Comparison of ENCODE assay signal across 8 cellular contexts in the genomic region with DNA sequence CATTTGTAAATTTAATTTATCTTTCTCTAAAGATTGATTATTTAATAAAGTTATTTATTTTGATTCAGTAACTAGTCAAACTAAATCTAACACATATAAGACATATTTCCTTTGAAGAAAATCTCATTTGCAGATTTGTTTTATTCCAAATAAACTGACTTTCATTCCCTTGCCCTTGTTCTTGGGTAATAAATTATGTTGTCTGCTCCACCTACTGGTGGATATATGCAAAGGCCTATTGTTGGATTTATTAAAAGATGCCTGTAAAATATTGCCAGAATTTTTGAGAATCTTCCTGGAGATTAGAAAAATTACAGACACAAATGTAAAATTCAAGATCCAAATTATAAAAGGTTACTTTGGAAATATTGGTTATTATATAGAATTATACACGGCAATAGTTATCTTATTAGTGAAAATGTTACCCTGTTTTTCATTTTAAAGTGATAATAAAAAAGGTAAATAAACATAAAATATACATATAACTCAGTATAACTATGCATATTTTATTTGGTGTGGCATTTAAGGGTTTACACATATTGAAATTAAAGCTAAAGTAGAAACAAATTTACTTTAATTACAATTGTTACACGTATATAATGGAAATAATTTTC.
DNase-seq lines count a peak whose midpoint lies in the region; ATAC-seq, FAIRE-seq and TF ChIP-seq lines count a peak whose summit lies in the region.

No MANE protein-coding gene starts in this region.

- FAIRE-seq in frontal cortex (lab: Jason Lieb, UNC): peak; percentile 94

- peak; percentile 73 for TF ChIP-seq CTCF in LNCaP clone FGC (IDR thresholded peaks at IDR 0.05; ENCODE audit: control insufficient read depth, extremely low read depth, insufficient read depth)
- TF ChIP-seq CTCF in type B pancreatic cell (conservative IDR thresholded peaks at IDR 0.05): peak; percentile 93
- no peak for TF ChIP-seq CTCF in natural killer cell (IDR thresholded peaks at IDR 0.05)

- H3K4me3 Mint-ChIP-seq in type B pancreatic cell (no peak overlapping the region), natural killer cell (no peak overlapping the region)

- intact Hi-C loops in natural killer cell (cut with micrococcal nuclease): no loop called here

- H3K9me3 Mint-ChIP-seq in type B pancreatic cell (no peaks in the 10 kb centered on the region), natural killer cell (no peaks in the 10 kb centered on the region)

- no peak overlapping the region for H3K4me3 ChIP-seq in LNCaP clone FGC (ENCODE audit: low read depth, low read length)

- peak; percentile 61; the same call in 1 of the 3 replicates for ATAC-seq in SK-N-SH treated with all-trans-retinoic acid at 6 μM for 48 hours
- ATAC-seq in GM18519 (IDR thresholded peaks at IDR 0.05; ENCODE audit: low FRiP score, unreplicated experiment): no peak
- no peak for ATAC-seq in natural killer cell

- H3K27ac Mint-ChIP-seq in type B pancreatic cell (no peak overlapping the region), natural killer cell (no peak overlapping the region)

- H3K27me3 Mint-ChIP-seq in type B pancreatic cell: no peaks in the 10 kb centered on the region
- H3K27me3 Mint-ChIP-seq in natural killer cell (ENCODE audit: low read depth in 2 of 2): no peaks in the 10 kb centered on the region

- DNase-seq in NOMO-1 treated with DMSO at 0.1 percent for 48 hours (lab: John Stamatoyannopoulos, UW; ENCODE audit: unreplicated experiment): peak; percentile 34
- no peak for DNase-seq in NOMO-1 treated with dmso at 0.1 percent for 144 hours (lab: John Stamatoyannopoulos, UW; ENCODE audit: unreplicated experiment)
- no peak for DNase-seq in LNCaP clone FGC (ENCODE audit: low read depth)
- DNase-seq in frontal cortex (ENCODE audit: low spot score in 2 of 2): peak in 1 of 2 donors; percentile 6
- no peak for DNase-seq in type B pancreatic cell (ENCODE audit: extremely low spot score, unreplicated experiment)
- no peak for DNase-seq in natural killer cell

- H3K36me3 Mint-ChIP-seq in type B pancreatic cell: no peaks in the 10 kb centered on the region
- H3K36me3 Mint-ChIP-seq in natural killer cell: no peaks in the 10 kb centered on the region

- H3K4me1 Mint-ChIP-seq in type B pancreatic cell (ENCODE audit: unreplicated experiment) (no peaks in the 10 kb centered on the region), natural killer cell (no peaks in the 10 kb centered on the region)

TF ChIP-seq in SK-N-SH treated with all-trans-retinoic acid at 6 μM for 48 hours, 23 proteins besides CTCF, POLR2A, EP300 and RAD21:
- TF ChIP-seq TOX (CRISPR knock-in tag; IDR thresholded peaks at IDR 0.05; ENCODE audit: borderline replicate concordance) (no peak), ZFP30 (CRISPR knock-in tag; IDR thresholded peaks at IDR 0.05) (no peak), RARB (CRISPR knock-in tag; IDR thresholded peaks at IDR 0.05) (no peak), GLIS3 (CRISPR knock-in tag; IDR thresholded peaks at IDR 0.05) (no peak), ISL1 (CRISPR knock-in tag; IDR thresholded peaks at IDR 0.05) (no peak), ARNTL (CRISPR knock-in tag; IDR thresholded peaks at IDR 0.05; ENCODE audit: borderline replicate concordance, low read depth) (no peak), ZNF8 (CRISPR knock-in tag; IDR thresholded peaks at IDR 0.05) (no peak), ZNF70 (CRISPR knock-in tag; IDR thresholded peaks at IDR 0.05) (no peak), CSDC2 (CRISPR knock-in tag; IDR thresholded peaks at IDR 0.05) (no peak), ZC3H10 (CRISPR knock-in tag; IDR thresholded peaks at IDR 0.05) (no peak), PPARA (CRISPR knock-in tag; IDR thresholded peaks at IDR 0.05; ENCODE audit: borderline replicate concordance) (no peak), ZNF565 (CRISPR knock-in tag; conservative IDR thresholded peaks at IDR 0.05; ENCODE audit: low read depth) (no peak), BACH2 (CRISPR knock-in tag; IDR thresholded peaks at IDR 0.05; ENCODE audit: borderline replicate concordance) (no peak), OSR1 (CRISPR knock-in tag; IDR thresholded peaks at IDR 0.05) (no peak; the same call in 1 of the 2 replicates), ESRRG (CRISPR knock-in tag; IDR thresholded peaks at IDR 0.05) (no peak)
- TF ChIP-seq, protein P1, sequence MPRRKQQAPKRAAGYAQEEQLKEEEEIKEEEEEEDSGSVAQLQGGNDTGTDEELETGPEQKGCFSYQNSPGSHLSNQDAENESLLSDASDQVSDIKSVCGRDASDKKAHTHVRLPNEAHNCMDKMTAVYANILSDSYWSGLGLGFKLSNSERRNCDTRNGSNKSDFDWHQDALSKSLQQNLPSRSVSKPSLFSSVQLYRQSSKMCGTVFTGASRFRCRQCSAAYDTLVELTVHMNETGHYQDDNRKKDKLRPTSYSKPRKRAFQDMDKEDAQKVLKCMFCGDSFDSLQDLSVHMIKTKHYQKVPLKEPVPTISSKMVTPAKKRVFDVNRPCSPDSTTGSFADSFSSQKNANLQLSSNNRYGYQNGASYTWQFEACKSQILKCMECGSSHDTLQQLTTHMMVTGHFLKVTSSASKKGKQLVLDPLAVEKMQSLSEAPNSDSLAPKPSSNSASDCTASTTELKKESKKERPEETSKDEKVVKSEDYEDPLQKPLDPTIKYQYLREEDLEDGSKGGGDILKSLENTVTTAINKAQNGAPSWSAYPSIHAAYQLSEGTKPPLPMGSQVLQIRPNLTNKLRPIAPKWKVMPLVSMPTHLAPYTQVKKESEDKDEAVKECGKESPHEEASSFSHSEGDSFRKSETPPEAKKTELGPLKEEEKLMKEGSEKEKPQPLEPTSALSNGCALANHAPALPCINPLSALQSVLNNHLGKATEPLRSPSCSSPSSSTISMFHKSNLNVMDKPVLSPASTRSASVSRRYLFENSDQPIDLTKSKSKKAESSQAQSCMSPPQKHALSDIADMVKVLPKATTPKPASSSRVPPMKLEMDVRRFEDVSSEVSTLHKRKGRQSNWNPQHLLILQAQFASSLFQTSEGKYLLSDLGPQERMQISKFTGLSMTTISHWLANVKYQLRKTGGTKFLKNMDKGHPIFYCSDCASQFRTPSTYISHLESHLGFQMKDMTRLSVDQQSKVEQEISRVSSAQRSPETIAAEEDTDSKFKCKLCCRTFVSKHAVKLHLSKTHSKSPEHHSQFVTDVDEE (CRISPR knock-in tag; IDR thresholded peaks at IDR 0.05): no peak
- TF ChIP-seq, protein P2, sequence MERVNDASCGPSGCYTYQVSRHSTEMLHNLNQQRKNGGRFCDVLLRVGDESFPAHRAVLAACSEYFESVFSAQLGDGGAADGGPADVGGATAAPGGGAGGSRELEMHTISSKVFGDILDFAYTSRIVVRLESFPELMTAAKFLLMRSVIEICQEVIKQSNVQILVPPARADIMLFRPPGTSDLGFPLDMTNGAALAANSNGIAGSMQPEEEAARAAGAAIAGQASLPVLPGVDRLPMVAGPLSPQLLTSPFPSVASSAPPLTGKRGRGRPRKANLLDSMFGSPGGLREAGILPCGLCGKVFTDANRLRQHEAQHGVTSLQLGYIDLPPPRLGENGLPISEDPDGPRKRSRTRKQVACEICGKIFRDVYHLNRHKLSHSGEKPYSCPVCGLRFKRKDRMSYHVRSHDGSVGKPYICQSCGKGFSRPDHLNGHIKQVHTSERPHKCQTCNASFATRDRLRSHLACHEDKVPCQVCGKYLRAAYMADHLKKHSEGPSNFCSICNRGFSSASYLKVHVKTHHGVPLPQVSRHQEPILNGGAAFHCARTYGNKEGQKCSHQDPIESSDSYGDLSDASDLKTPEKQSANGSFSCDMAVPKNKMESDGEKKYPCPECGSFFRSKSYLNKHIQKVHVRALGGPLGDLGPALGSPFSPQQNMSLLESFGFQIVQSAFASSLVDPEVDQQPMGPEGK (CRISPR knock-in tag; IDR thresholded peaks at IDR 0.05; ENCODE audit: borderline replicate concordance): no peak
- TF ChIP-seq, protein P3, sequence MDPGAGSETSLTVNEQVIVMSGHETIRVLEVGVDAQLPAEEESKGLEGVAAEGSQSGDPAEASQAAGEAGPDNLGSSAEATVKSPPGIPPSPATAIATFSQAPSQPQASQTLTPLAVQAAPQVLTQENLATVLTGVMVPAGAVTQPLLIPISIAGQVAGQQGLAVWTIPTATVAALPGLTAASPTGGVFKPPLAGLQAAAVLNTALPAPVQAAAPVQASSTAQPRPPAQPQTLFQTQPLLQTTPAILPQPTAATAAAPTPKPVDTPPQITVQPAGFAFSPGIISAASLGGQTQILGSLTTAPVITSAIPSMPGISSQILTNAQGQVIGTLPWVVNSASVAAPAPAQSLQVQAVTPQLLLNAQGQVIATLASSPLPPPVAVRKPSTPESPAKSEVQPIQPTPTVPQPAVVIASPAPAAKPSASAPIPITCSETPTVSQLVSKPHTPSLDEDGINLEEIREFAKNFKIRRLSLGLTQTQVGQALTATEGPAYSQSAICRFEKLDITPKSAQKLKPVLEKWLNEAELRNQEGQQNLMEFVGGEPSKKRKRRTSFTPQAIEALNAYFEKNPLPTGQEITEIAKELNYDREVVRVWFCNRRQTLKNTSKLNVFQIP (CRISPR knock-in tag; IDR thresholded peaks at IDR 0.05; ENCODE audit: borderline replicate concordance, low read depth): no peak
